Comparison of ENCODE assay signal across 22 cellular contexts in genomic region chr6:127954082-127954481, GRCh38. TPM values are rescaled to one million over a fixed set of nuclear protein-coding genes. Genes with fewer than 3 reads are reported as not detected.
"Had no signal": no experiment of that assay in that cellular context is flagged by ENCODE, and none has a peak within 500 bp of the region (broad histone marks: within the 10 kb centered on the region; RNA-seq: fewer than 3 reads in every experiment).

No MANE protein-coding gene starts in this region.

- H3K27ac ChIP-seq: esophagus squamous epithelium, gastroesophageal sphincter, skin epidermis, testis, tibial nerve, upper lobe of right lung, vagina had no signal

- H3K27me3 ChIP-seq: esophagus squamous epithelium, gastroesophageal sphincter, testis, tibial nerve, upper lobe of right lung, vagina had no signal

- H3K36me3 Mint-ChIP-seq: stimulated activated naive B cell treated with anti-CD40 and anti-IgM and Interleukin-4, amounts not matched to agents 10 μg/mL and 1 μg/mL and 100 μg/mL, for 72 hours had no signal

- H3K4me3 Mint-ChIP-seq: neural crest cell; stimulated activated naive B cell treated with anti-CD40 and anti-IgM and Interleukin-4, amounts not matched to agents 10 μg/mL and 1 μg/mL and 100 μg/mL, for 72 hours had no signal

- H3K4me3 ChIP-seq: esophagus squamous epithelium, gastroesophageal sphincter, skin epidermis, testis, tibial nerve, upper lobe of right lung, vagina had no signal

- H3K4me1 Mint-ChIP-seq: neural crest cell had no signal

- H3K4me1 ChIP-seq: gastroesophageal sphincter, testis, tibial nerve, upper lobe of right lung, vagina had no signal

- H3K27me3 Mint-ChIP-seq: naive thymus-derived CD4-positive, alpha-beta T cell; stimulated activated naive B cell treated with anti-CD40 and anti-IgM and Interleukin-4, amounts not matched to agents 10 μg/mL and 1 μg/mL and 100 μg/mL, for 72 hours; stimulated activated naive CD8-positive, alpha-beta T cell treated with anti-CD3 and anti-CD28 coated beads, Interleukin-15, amount 100 ng/mL, for 72 hours had no signal

- H3K36me3 ChIP-seq: esophagus squamous epithelium, gastroesophageal sphincter, tibial nerve, upper lobe of right lung, vagina had no signal

- DNase-seq: esophagus squamous epithelium; glutamatergic neuron; islet precursor cell; mammary epithelial cell; naive thymus-derived CD4-positive, alpha-beta T cell; posterior cingulate gyrus; stimulated activated CD4-positive, alpha-beta T cell treated with anti-CD3 and anti-CD28 coated beads, Interleukin-2, amount 100 ng/mL, for 24 hours; stimulated activated CD4-positive, alpha-beta T cell treated with anti-CD3 and anti-CD28 coated beads, Interleukin-4, amount 100 ng/mL, for 4 hours; stimulated activated naive B cell treated with anti-CD40 and anti-IgM and Interleukin-4, amounts not matched to agents 10 μg/mL and 1 μg/mL and 100 μg/mL, for 72 hours; stimulated activated naive CD8-positive, alpha-beta T cell treated with anti-CD3 and anti-CD28 coated beads, Interleukin-15, amount 100 ng/mL, for 72 hours; testis; upper lobe of right lung had no signal

- H3K9me3 ChIP-seq: esophagus squamous epithelium, gastroesophageal sphincter, testis, tibial nerve, upper lobe of right lung, vagina had no signal

- H3K27ac Mint-ChIP-seq: stimulated activated naive B cell treated with anti-CD40 and anti-IgM and Interleukin-4, amounts not matched to agents 10 μg/mL and 1 μg/mL and 100 μg/mL, for 72 hours; stimulated activated naive CD8-positive, alpha-beta T cell treated with anti-CD3 and anti-CD28 coated beads, Interleukin-15, amount 100 ng/mL, for 72 hours had no signal

- ATAC-seq: gastroesophageal sphincter; left lobe of liver; naive thymus-derived CD4-positive, alpha-beta T cell; sciatic nerve; stimulated activated naive B cell treated with anti-CD40 and anti-IgM and Interleukin-4, amounts not matched to agents 10 μg/mL and 1 μg/mL and 100 μg/mL, for 72 hours; stimulated activated naive CD8-positive, alpha-beta T cell treated with anti-CD3 and anti-CD28 coated beads, Interleukin-15, amount 100 ng/mL, for 72 hours; upper lobe of right lung had no signal

RNA-seq across cellular contexts. Expression of gene THEMIS, which starts 53.2 kb away (rescaled TPM):
- total RNA-seq: epithelial cell of proximal tubule, mammary epithelial cell, neural crest cell, osteocyte, pulmonary artery endothelial cell had no signal
- polyA plus RNA-seq: mammary epithelial cell had no signal
